ENCODE assay signal across 24 cellular contexts in the genomic region with DNA sequence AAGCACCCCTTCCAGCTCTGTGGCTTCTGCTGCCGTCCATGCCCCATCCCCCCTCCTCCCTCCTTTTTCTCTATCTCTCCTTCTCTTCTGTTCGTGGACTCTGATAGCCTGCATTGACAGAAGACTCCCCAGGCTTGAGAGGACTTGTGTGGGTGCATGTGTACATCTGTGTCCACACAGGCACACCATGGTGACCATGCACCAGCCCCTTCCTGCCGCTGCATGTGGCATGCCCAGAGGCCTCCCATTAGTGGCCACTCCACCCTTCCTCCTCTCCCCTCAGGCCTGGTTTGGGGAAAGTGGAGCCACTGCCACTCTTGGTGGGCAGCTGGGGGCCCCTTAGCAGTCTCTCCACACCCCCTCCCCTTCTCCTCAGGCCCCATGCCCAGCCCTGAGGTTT. TPM values are rescaled to one million over a fixed set of nuclear protein-coding genes. Genes with fewer than 3 reads are reported as not detected.
DNase-seq lines count a peak whose midpoint lies in the region; ATAC-seq and TF ChIP-seq lines count a peak whose summit lies in the region.
"Had no signal": no experiment of that assay in that cellular context is flagged by ENCODE, and none has a peak within 500 bp of the region (broad histone marks: within the 10 kb centered on the region; RNA-seq: fewer than 3 reads in every experiment).

No MANE protein-coding gene starts in this region.

- intact Hi-C loops in activated T-helper 1 cell treated with anti-CD3 and anti-CD28 coated beads, Interleukin-12 subunit alpha, Interleukin-12 subunit beta, Interleukin-2, Interleukin-4 antibody, amounts not matched to agents 30 ng/mL and 10 ng/mL and 1 ng/mL, durations not matched to agents 14 hours and 24 hours and 36 hours (cut with micrococcal nuclease), result no loop called here
- intact Hi-C loops in esophagus muscularis mucosa (cut with DNase I), result no loop called here

- TF ChIP-seq CTCF in esophagus muscularis mucosa (IDR thresholded peaks at IDR 0.05), result no peak
- no peak for TF ChIP-seq CTCF in type B pancreatic cell (conservative IDR thresholded peaks at IDR 0.05)

- peak; percentile 44 for DNase-seq in activated effector memory CD4-positive, alpha-beta T cell treated with anti-CD3 and anti-CD28 coated beads, Interleukin-2, amount 50 U/mL, for 16 hours
- no peak for DNase-seq in activated effector memory CD4-positive, alpha-beta T cell treated with Interleukin-2 at 50 U/mL for 16 hours
- DNase-seq in activated T-helper 1 cell treated with anti-CD3 and anti-CD28 coated beads, Interleukin-12 subunit alpha, Interleukin-12 subunit beta, Interleukin-2, Interleukin-4 antibody, amounts not matched to agents 30 ng/mL and 10 ng/mL and 1 ng/mL, durations not matched to agents 14 hours and 24 hours and 36 hours (ENCODE audit: low spot score), result no peak
- DNase-seq in esophagus muscularis mucosa (ENCODE audit: extremely low spot score), result peak; percentile 70
- DNase-seq in type B pancreatic cell (ENCODE audit: extremely low spot score, unreplicated experiment), result peak; percentile 63
- no peak for DNase-seq in NCI-H82 (lab: John Stamatoyannopoulos, UW)
- DNase-seq in HAP-1 (ENCODE audit: low spot score in 2 of 2), result no peak
- DNase-seq: 8988T, ACHN, BE2C, COR-L47, DMS53, NCI-H1092, NCI-H1436, NCI-H187, NCI-H2171 treated with DMSO at 0.1 percent for 48 hours, NCI-H345, NCI-H524, NCI-H748 treated with DMSO at 0.1 percent for 48 hours, SIG-M5 had no signal

- H3K36me3 ChIP-seq in esophagus muscularis mucosa (no peaks in the 10 kb centered on the region), HAP-1 (replicated peaks) (no peaks in the 10 kb centered on the region)
- H3K36me3 ChIP-seq: BE2C had no signal

- H3K27me3 ChIP-seq in esophagus muscularis mucosa (no peaks in the 10 kb centered on the region), HAP-1 (ENCODE audit: low read depth) (peaks cover under 1% of the 10 kb centered on the region; the same call in 1 of the 2 replicates)
- H3K27me3 ChIP-seq: BE2C had no signal

- no peak overlapping the region for H3K27ac ChIP-seq in esophagus muscularis mucosa (replicated peaks in 1 of 4)
- H3K27ac ChIP-seq: HL-60, SK-N-MC had no signal

- no peak overlapping the region for H3K4me3 ChIP-seq in esophagus muscularis mucosa
- H3K4me3 ChIP-seq in HAP-1, result no peak overlapping the region
- H3K4me3 ChIP-seq: GM23338, SK-N-MC had no signal

- WGBS in esophagus muscularis mucosa, result 37% methylated on average over 2 of the region's 3 CpGs

- peaks cover 2% of the 10 kb centered on the region for H3K9me3 Mint-ChIP-seq in activated T-helper 1 cell treated with anti-CD3 and anti-CD28 coated beads, Interleukin-12 subunit alpha, Interleukin-12 subunit beta, Interleukin-2, Interleukin-4 antibody, amounts not matched to agents 30 ng/mL and 10 ng/mL and 1 ng/mL, durations not matched to agents 14 hours and 24 hours and 36 hours
- peaks cover 1% of the 10 kb centered on the region for H3K9me3 Mint-ChIP-seq in type B pancreatic cell

- no peak overlapping the region for H3K4me3 Mint-ChIP-seq in activated T-helper 1 cell treated with anti-CD3 and anti-CD28 coated beads, Interleukin-12 subunit alpha, Interleukin-12 subunit beta, Interleukin-2, Interleukin-4 antibody, amounts not matched to agents 30 ng/mL and 10 ng/mL and 1 ng/mL, durations not matched to agents 14 hours and 24 hours and 36 hours
- no peak overlapping the region for H3K4me3 Mint-ChIP-seq in type B pancreatic cell
- H3K4me3 Mint-ChIP-seq: GM23338 had no signal

- peaks cover 36% of the 10 kb centered on the region for H3K4me1 Mint-ChIP-seq in activated T-helper 1 cell treated with anti-CD3 and anti-CD28 coated beads, Interleukin-12 subunit alpha, Interleukin-12 subunit beta, Interleukin-2, Interleukin-4 antibody, amounts not matched to agents 30 ng/mL and 10 ng/mL and 1 ng/mL, durations not matched to agents 14 hours and 24 hours and 36 hours (ENCODE audit: low read depth)
- H3K4me1 Mint-ChIP-seq in type B pancreatic cell (ENCODE audit: unreplicated experiment), result peaks cover 4% of the 10 kb centered on the region

- H3K27me3 Mint-ChIP-seq in activated T-helper 1 cell treated with anti-CD3 and anti-CD28 coated beads, Interleukin-12 subunit alpha, Interleukin-12 subunit beta, Interleukin-2, Interleukin-4 antibody, amounts not matched to agents 30 ng/mL and 10 ng/mL and 1 ng/mL, durations not matched to agents 14 hours and 24 hours and 36 hours (ENCODE audit: insufficient read depth), result peaks cover 6% of the 10 kb centered on the region
- H3K27me3 Mint-ChIP-seq in type B pancreatic cell, result peaks cover 57% of the 10 kb centered on the region

- in situ Hi-C loops in HAP-1 (cut with MboI; ENCODE audit: low sequenced_read_pairs), result no loop called here

- H3K9me3 ChIP-seq in esophagus muscularis mucosa, result no peaks in the 10 kb centered on the region
- peaks cover 6% of the 10 kb centered on the region; the same call in 1 of the 2 replicates for H3K9me3 ChIP-seq in HAP-1
- H3K9me3 ChIP-seq: BE2C had no signal

- H3K27ac Mint-ChIP-seq in activated T-helper 1 cell treated with anti-CD3 and anti-CD28 coated beads, Interleukin-12 subunit alpha, Interleukin-12 subunit beta, Interleukin-2, Interleukin-4 antibody, amounts not matched to agents 30 ng/mL and 10 ng/mL and 1 ng/mL, durations not matched to agents 14 hours and 24 hours and 36 hours, result peak overlapping the region; percentile 50
- H3K27ac Mint-ChIP-seq in type B pancreatic cell, result no peak overlapping the region

- no peak for TF ChIP-seq EP300 in esophagus muscularis mucosa (IDR thresholded peaks at IDR 0.05)

- H3K36me3 Mint-ChIP-seq in activated T-helper 1 cell treated with anti-CD3 and anti-CD28 coated beads, Interleukin-12 subunit alpha, Interleukin-12 subunit beta, Interleukin-2, Interleukin-4 antibody, amounts not matched to agents 30 ng/mL and 10 ng/mL and 1 ng/mL, durations not matched to agents 14 hours and 24 hours and 36 hours (ENCODE audit: low read depth), result peaks cover 8% of the 10 kb centered on the region
- H3K36me3 Mint-ChIP-seq in type B pancreatic cell, result no peaks in the 10 kb centered on the region

- no peak for TF ChIP-seq POLR2A in esophagus muscularis mucosa (IDR thresholded peaks at IDR 0.05; ENCODE audit: low read depth)

- no peak for ATAC-seq in HG02642 (IDR thresholded peaks at IDR 0.05; ENCODE audit: poor library complexity, unreplicated experiment)

- H3K4me1 ChIP-seq in esophagus muscularis mucosa (peaks cover 0 to 6% (median 2%) of the 10 kb centered on the region in 4 donors), HAP-1 (no peaks in the 10 kb centered on the region)
- H3K4me1 ChIP-seq: BE2C had no signal

RNA-seq across cellular contexts. Expression of a gene that starts 45.8 kb away (rescaled TPM):
- 12.3 and 12.6 TPM in 2 replicates for total RNA-seq in activated T-helper 1 cell treated with anti-CD3 and anti-CD28 coated beads, Interleukin-12 subunit alpha, Interleukin-12 subunit beta, Interleukin-2, Interleukin-4 antibody, amounts not matched to agents 30 ng/mL and 10 ng/mL and 1 ng/mL, durations not matched to agents 14 hours and 24 hours and 36 hours
- total RNA-seq in esophagus muscularis mucosa (10 to 100 TPM; 23.7 to 46.7 (median 30.1) TPM), type B pancreatic cell (ENCODE audit: low replicate concordance) (11.4 and 17.9 TPM in 2 replicates)

Comparison
In these comparisons a context has a peak if more than half of its experiments do, and no peak if none do; other contexts are left out.
1. DNase-seq: peak in activated effector memory CD4-positive, alpha-beta T cell treated with anti-CD3 and anti-CD28 coated beads, Interleukin-2, amount 50 U/mL, for 16 hours (single experiment), esophagus muscularis mucosa (single experiment) and type B pancreatic cell (single experiment); none in activated effector memory CD4-positive, alpha-beta T cell treated with Interleukin-2 at 50 U/mL for 16 hours (single experiment), activated T-helper 1 cell treated with anti-CD3 and anti-CD28 coated beads, Interleukin-12 subunit alpha, Interleukin-12 subunit beta, Interleukin-2, Interleukin-4 antibody, amounts not matched to agents 30 ng/mL and 10 ng/mL and 1 ng/mL, durations not matched to agents 14 hours and 24 hours and 36 hours (single experiment), NCI-H82 (single experiment) and HAP-1 (0 of 2).